ENCODE assay signal across 10 cellular contexts in the genomic region with DNA sequence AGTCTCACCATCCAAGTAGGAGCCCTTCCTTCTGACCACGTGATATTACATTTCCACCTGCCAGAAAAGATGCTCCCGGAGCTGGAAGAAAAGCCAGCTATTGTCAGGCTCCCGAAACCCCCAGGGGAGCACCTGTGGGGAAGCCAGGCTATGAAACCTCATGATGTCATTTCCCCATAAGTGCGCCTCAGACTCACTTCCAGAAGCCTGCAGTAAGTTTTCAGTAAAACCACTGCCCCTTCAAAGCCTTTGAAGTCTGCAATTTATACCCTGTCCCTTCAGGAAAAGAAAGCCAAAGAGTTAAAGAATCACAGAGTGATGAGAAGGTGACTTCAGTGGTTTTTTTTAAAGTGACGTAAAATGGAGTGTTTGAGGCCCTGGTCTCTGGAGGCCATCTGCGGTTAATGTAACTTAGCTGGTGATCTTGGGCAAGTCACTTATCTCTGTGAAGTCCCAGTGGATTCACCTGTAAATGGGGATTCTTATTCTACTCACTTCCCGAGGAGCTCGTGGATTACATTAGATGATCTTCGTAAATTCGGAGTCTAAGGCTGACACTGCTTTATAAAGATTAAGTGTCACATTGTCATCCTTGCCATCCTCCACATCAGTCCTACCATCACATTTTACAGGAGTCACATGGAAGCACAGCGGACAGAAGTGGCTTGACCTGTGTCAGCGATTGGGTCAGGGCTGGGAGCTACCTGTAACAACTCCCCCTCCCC. TPM values are rescaled to one million over a fixed set of nuclear protein-coding genes. Genes with fewer than 3 reads are reported as not detected.
DNase-seq lines count a peak whose midpoint lies in the region; ATAC-seq, FAIRE-seq and TF ChIP-seq lines count a peak whose summit lies in the region.
"Had no signal": no experiment of that assay in that cellular context is flagged by ENCODE, and none has a peak within 500 bp of the region (broad histone marks: within the 10 kb centered on the region; RNA-seq: fewer than 3 reads in every experiment).

No MANE protein-coding gene starts in this region.

- ATAC-seq in GM19452 (IDR thresholded peaks at IDR 0.05; ENCODE audit: unreplicated experiment): peak; percentile 60
- peak; percentile 70 for ATAC-seq in HG03095 (IDR thresholded peaks at IDR 0.05; ENCODE audit: unreplicated experiment)
- ATAC-seq: psoas muscle had no signal

- no peak overlapping the region for H3K9ac ChIP-seq in astrocyte (ENCODE audit: low read length)
- no peak overlapping the region for H3K9ac ChIP-seq in colonic mucosa (ENCODE audit: low read depth in 2 of 2, low read length in 2 of 2)

- H3K9me3 ChIP-seq in astrocyte (ENCODE audit: insufficient read depth, low read depth, low read length) (no peaks in the 10 kb centered on the region), colonic mucosa (no peaks in the 10 kb centered on the region), uterus (no peaks in the 10 kb centered on the region), tibial nerve (no peaks in the 10 kb centered on the region)
- H3K9me3 ChIP-seq: psoas muscle had no signal

- no peak for TF ChIP-seq EP300 in tibial nerve (IDR thresholded peaks at IDR 0.05)

- peak overlapping the region; percentile 68; the same call in 1 of the 2 replicates for H3K4me3 ChIP-seq in GM12864 (ENCODE audit: low read depth, low read length)
- no peak overlapping the region for H3K4me3 ChIP-seq in astrocyte (ENCODE audit: insufficient read depth, low read depth, low read length)
- H3K4me3 ChIP-seq in colonic mucosa: no peak overlapping the region
- H3K4me3 ChIP-seq in uterus: no peak overlapping the region
- no peak overlapping the region for H3K4me3 ChIP-seq in tibial nerve

- no peak overlapping the region for H3K27ac Mint-ChIP-seq in astrocyte (ENCODE audit: unreplicated experiment)

- TF ChIP-seq POLR2A in uterus (IDR thresholded peaks at IDR 0.05) (no peak), tibial nerve (IDR thresholded peaks at IDR 0.05) (no peak)

- TF ChIP-seq CTCF in GM12864 (IDR thresholded peaks at IDR 0.05; ENCODE audit: low read depth, low read length, missing control alignments) (no peak), astrocyte (IDR thresholded peaks at IDR 0.05; ENCODE audit: insufficient read depth, low read depth, low read length) (no peak), colonic mucosa (IDR thresholded peaks at IDR 0.05) (no peak), uterus (IDR thresholded peaks at IDR 0.05) (no peak), tibial nerve (IDR thresholded peaks at IDR 0.05) (no peak)

- H3K4me1 ChIP-seq in astrocyte (ENCODE audit: insufficient read depth, low read length) (peaks cover 23% of the 10 kb centered on the region), colonic mucosa (no peaks in the 10 kb centered on the region), uterus (no peaks in the 10 kb centered on the region), tibial nerve (peaks cover 0 to 42% (median 5%) of the 10 kb centered on the region in 4 donors)

- H2AFZ ChIP-seq in astrocyte (ENCODE audit: low read depth, low read length): no peak overlapping the region

- WGBS in tibial nerve, 2 donors: 79 to 83% methylated on average over 12 of the region's 12 CpGs

- FAIRE-seq in astrocyte (lab: Jason Lieb, UNC): no peak

- H3K79me2 ChIP-seq in astrocyte (ENCODE audit: insufficient read depth, low read length): no peaks in the 10 kb centered on the region

- H3K27ac ChIP-seq in astrocyte (ENCODE audit: low read depth, low read length) (no peak overlapping the region), colonic mucosa (no peak overlapping the region), uterus (no peak overlapping the region), tibial nerve (no peak overlapping the region)
- H3K27ac ChIP-seq: psoas muscle had no signal

- H3K36me3 Mint-ChIP-seq in astrocyte (ENCODE audit: low read depth, unreplicated experiment): peaks cover 1% of the 10 kb centered on the region

- intact Hi-C loops in colonic mucosa (cut with DNase I): loop anchor here (5.0 kb wide), 1 partner anchor 370 kb away; no protein-coding TSS in a partner anchor
- intact Hi-C loops in uterus (cut with DNase I; ENCODE audit: low total_unique reads): no loop called here

- H3K27me3 ChIP-seq in astrocyte (ENCODE audit: insufficient read depth, low read length) (peaks cover 35% of the 10 kb centered on the region), colonic mucosa (no peaks in the 10 kb centered on the region), uterus (no peaks in the 10 kb centered on the region), tibial nerve (peaks cover 0 to 13% of the 10 kb centered on the region in 2 donors)

- H3K36me3 ChIP-seq in astrocyte (ENCODE audit: insufficient read depth, low read length) (no peaks in the 10 kb centered on the region), colonic mucosa (no peaks in the 10 kb centered on the region), uterus (no peaks in the 10 kb centered on the region), tibial nerve (no peaks in the 10 kb centered on the region)

- no peak overlapping the region for H3K4me2 ChIP-seq in astrocyte (ENCODE audit: low read length)

- H3K4me3 Mint-ChIP-seq in astrocyte (ENCODE audit: unreplicated experiment): peak overlapping the region; percentile 90

- DNase-seq in GM12864 (ENCODE audit: low read depth) (peak; percentile 54), astrocyte (ENCODE audit: low read depth) (no peak), colonic mucosa (no peak), NK-92 (lab: John Stamatoyannopoulos, UW; ENCODE audit: unreplicated experiment) (no peak), uterus (no peak), tibial nerve (ENCODE audit: low spot score in 2 of 2) (no peak)
- DNase-seq: NCI-H2171 treated with DMSO at 0.1 percent for 48 hours, psoas muscle had no signal

- peaks cover 9% of the 10 kb centered on the region for H3K27me3 Mint-ChIP-seq in astrocyte (ENCODE audit: low read depth, unreplicated experiment)

- no peaks in the 10 kb centered on the region for H3K9me3 Mint-ChIP-seq in astrocyte (ENCODE audit: unreplicated experiment)

- no peaks in the 10 kb centered on the region for H4K20me1 ChIP-seq in astrocyte (ENCODE audit: insufficient read depth, low read length)

- H3K4me1 Mint-ChIP-seq in astrocyte (ENCODE audit: low read depth, unreplicated experiment): peaks cover 4% of the 10 kb centered on the region

RNA-seq across cellular contexts. Expression of a gene that starts 2.6 kb away (rescaled TPM):
- 21.3 and 34.2 TPM in 2 replicates for total RNA-seq in astrocyte
- 10 to 100 TPM; 66.7 to 89.9 TPM for total RNA-seq in colonic mucosa
- total RNA-seq in uterus: 100 to 1,000 TPM in 1 of 4 donors, 10 to 100 TPM in 3; 22.4 to 118 (median 48.7) TPM
- 10 to 100 TPM; 13.6 to 25.1 (median 21.4) TPM for total RNA-seq in tibial nerve
